ENCODE assay signal across 15 cellular contexts in the genomic region with DNA sequence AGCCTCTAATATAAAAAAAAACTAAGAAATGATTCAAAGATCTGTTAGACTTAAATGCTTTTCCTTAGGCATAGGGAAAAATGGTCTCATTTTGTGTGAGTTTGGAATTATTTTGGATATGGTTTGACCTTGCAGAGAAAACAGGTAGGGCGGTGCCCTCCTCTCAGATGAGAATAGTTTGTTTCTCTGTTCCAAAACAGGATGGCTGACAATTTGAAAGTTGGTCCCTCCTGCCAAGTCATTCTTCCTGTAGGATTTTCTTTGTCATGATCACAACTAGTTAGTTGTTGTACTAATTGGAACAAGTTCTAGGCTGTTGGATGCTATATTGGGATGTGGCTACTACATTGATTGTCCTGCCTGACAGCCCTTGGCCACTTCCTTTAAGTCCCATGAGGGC.
"Had no signal": no experiment of that assay in that cellular context is flagged by ENCODE, and none has a peak within 500 bp of the region (broad histone marks: within the 10 kb centered on the region; RNA-seq: fewer than 3 reads in every experiment).

No MANE protein-coding gene starts in this region.

- H3K4me1 Mint-ChIP-seq: immature natural killer cell had no signal

- H3K27me3 Mint-ChIP-seq: naive thymus-derived CD8-positive, alpha-beta T cell; stimulated activated memory B cell treated with anti-CD40 and anti-IgM and Interleukin-4, amounts not matched to agents 10 μg/mL and 1 μg/mL and 100 μg/mL, for 72 hours had no signal

- H3K9me3 ChIP-seq: esophagus squamous epithelium, prostate gland, thoracic aorta, upper lobe of left lung, uterus had no signal

- H3K9me3 Mint-ChIP-seq: nephron progenitor cell; stimulated activated memory B cell treated with anti-CD40 and anti-IgM and Interleukin-4, amounts not matched to agents 10 μg/mL and 1 μg/mL and 100 μg/mL, for 72 hours had no signal

- H3K36me3 ChIP-seq: prostate gland, right atrium auricular region, thoracic aorta, upper lobe of left lung, uterus had no signal

- H3K27ac ChIP-seq: prostate gland, right atrium auricular region, thoracic aorta, tibial nerve, upper lobe of left lung had no signal

- H3K4me3 ChIP-seq: esophagus squamous epithelium, lung, prostate gland, right atrium auricular region, smooth muscle cell, thoracic aorta, tibial nerve, upper lobe of left lung, uterus had no signal

- DNase-seq: effector memory CD4-positive, alpha-beta T cell; esophagus squamous epithelium; islet precursor cell; upper lobe of left lung; uterus had no signal

- H3K4me1 ChIP-seq: esophagus squamous epithelium, prostate gland, upper lobe of left lung had no signal

- H3K27ac Mint-ChIP-seq: immature natural killer cell; nephron progenitor cell; stimulated activated memory B cell treated with anti-CD40 and anti-IgM and Interleukin-4, amounts not matched to agents 10 μg/mL and 1 μg/mL and 100 μg/mL, for 72 hours had no signal

- H3K27me3 ChIP-seq: esophagus squamous epithelium, right atrium auricular region, tibial nerve, upper lobe of left lung, uterus had no signal

- H3K4me2 ChIP-seq: smooth muscle cell had no signal

- H3K4me3 Mint-ChIP-seq: immature natural killer cell; naive thymus-derived CD8-positive, alpha-beta T cell; nephron progenitor cell; stimulated activated memory B cell treated with anti-CD40 and anti-IgM and Interleukin-4, amounts not matched to agents 10 μg/mL and 1 μg/mL and 100 μg/mL, for 72 hours had no signal
